In the genomic region with DNA sequence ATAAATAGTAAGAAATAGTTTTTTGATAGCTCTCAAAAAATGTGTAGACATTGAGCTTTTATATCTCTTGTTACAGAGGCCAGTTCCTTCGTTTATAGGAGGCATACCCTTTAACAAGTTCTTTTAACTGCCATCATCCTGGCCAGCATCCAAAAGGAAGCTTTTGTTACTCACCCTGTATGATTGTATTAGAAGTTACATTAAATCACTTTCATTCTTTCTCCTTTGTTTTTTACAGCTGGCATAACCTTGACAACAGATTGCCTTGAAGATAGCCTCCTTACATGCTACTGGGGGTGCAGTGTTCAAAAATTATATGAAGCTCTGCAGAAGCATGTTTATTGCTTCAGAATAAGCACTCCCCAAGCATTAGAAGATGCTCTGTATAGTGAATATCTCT, we compare ENCODE assay signal across 15 cellular contexts. TPM values are rescaled to one million over a fixed set of nuclear protein-coding genes. Genes with fewer than 3 reads are reported as not detected.
DNase-seq lines count a peak whose midpoint lies in the region; ATAC-seq and TF ChIP-seq lines count a peak whose summit lies in the region.
"Had no signal": no experiment of that assay in that cellular context is flagged by ENCODE, and none has a peak within 500 bp of the region (broad histone marks: within the 10 kb centered on the region; RNA-seq: fewer than 3 reads in every experiment).

No MANE protein-coding gene starts in this region.

- peaks cover 0 to 60% (median under 1%) of the 10 kb centered on the region in 3 donors for H3K36me3 Mint-ChIP-seq in naive thymus-derived CD8-positive, alpha-beta T cell

- ATAC-seq in naive thymus-derived CD8-positive, alpha-beta T cell, result no peak
- ATAC-seq: upper lobe of right lung had no signal

- TF ChIP-seq CTCF in VCaP (conservative IDR thresholded peaks at IDR 0.05), result no peak
- no peak for TF ChIP-seq CTCF in foreskin fibroblast (IDR thresholded peaks at IDR 0.05; ENCODE audit: low read depth, low read length)

- H3K4me1 ChIP-seq in HAP-1, result peaks cover 8% of the 10 kb centered on the region; the same call in 1 of the 2 replicates
- H3K4me1 ChIP-seq: upper lobe of right lung had no signal

- no peaks in the 10 kb centered on the region for H3K27me3 ChIP-seq in HAP-1 (ENCODE audit: low read depth)
- H3K27me3 ChIP-seq: upper lobe of right lung had no signal

- H3K9me3 ChIP-seq in HAP-1, result no peaks in the 10 kb centered on the region
- H3K9me3 ChIP-seq: upper lobe of right lung had no signal

- H3K4me3 Mint-ChIP-seq in naive thymus-derived CD8-positive, alpha-beta T cell, result no peak overlapping the region
- H3K4me3 Mint-ChIP-seq: activated naive CD8-positive, alpha-beta T cell had no signal

- POLR2A ChIA-PET in naive thymus-derived CD8-positive, alpha-beta T cell (lab: Charles Lee), result no interaction called here

- H3K36me3 ChIP-seq in HAP-1 (replicated peaks), result no peaks in the 10 kb centered on the region; the same call in 1 of the 2 replicates

- DNase-seq in A172 (ENCODE audit: low spot score) (peak; percentile 18), HAP-1 (ENCODE audit: low spot score in 2 of 2) (peak; percentile 56 to 66), foreskin fibroblast (peak; percentile 52 to 76), NCI-H146 (lab: John Stamatoyannopoulos, UW) (no peak), NCI-H187 (lab: John Stamatoyannopoulos, UW) (no peak), NCI-H446 (lab: John Stamatoyannopoulos, UW) (no peak)
- DNase-seq in naive thymus-derived CD8-positive, alpha-beta T cell, result no peak
- DNase-seq: foreskin melanocyte; NCI-H774; SIG-M5; stimulated activated CD4-positive, alpha-beta T cell treated with anti-CD3 and anti-CD28 coated beads, Interleukin-1b, Interleukin-23, amount 100 ng/mL, for 48 hours; upper lobe of right lung had no signal

- H3K27me3 Mint-ChIP-seq in naive thymus-derived CD8-positive, alpha-beta T cell, result no peaks in the 10 kb centered on the region
- H3K27me3 Mint-ChIP-seq: activated naive CD8-positive, alpha-beta T cell; progenitor cell of endocrine pancreas had no signal

- H3K27ac Mint-ChIP-seq in naive thymus-derived CD8-positive, alpha-beta T cell, result no peak overlapping the region
- H3K27ac Mint-ChIP-seq: activated naive CD8-positive, alpha-beta T cell; progenitor cell of endocrine pancreas had no signal

- peak overlapping the region; percentile 83 for H3K27ac ChIP-seq in VCaP
- H3K27ac ChIP-seq: upper lobe of right lung had no signal

- peaks cover 0 to 4% (median 0%) of the 10 kb centered on the region in 4 donors for H3K4me1 Mint-ChIP-seq in naive thymus-derived CD8-positive, alpha-beta T cell

- H3K9me3 Mint-ChIP-seq in naive thymus-derived CD8-positive, alpha-beta T cell, result no peaks in the 10 kb centered on the region

- in situ Hi-C loops in HAP-1 (cut with MboI; ENCODE audit: low sequenced_read_pairs), result no loop called here

- H3K4me3 ChIP-seq in HAP-1 (no peak overlapping the region), foreskin fibroblast (ENCODE audit: low read depth in 1 of 2, low read length in 2 of 2) (no peak overlapping the region)
- H3K4me3 ChIP-seq: upper lobe of right lung had no signal

RNA-seq across cellular contexts. Expression of a gene that starts 20.1 kb away (rescaled TPM):
- 10.9 and 12.9 TPM in 2 replicates for total RNA-seq in A172 (2014; rRNA removed; shearing (Covaris generic))
- total RNA-seq in naive thymus-derived CD8-positive, alpha-beta T cell, result 10 to 100 TPM; 24.3 to 26.2 TPM
- 10 to 100 TPM; 19.4 to 29.2 (median 24.0) TPM for polyA plus RNA-seq in naive thymus-derived CD8-positive, alpha-beta T cell

RNA-seq across cellular contexts. Expression of a gene that starts 37.1 kb away (rescaled TPM):
- total RNA-seq in A172 (2014; rRNA removed; shearing (Covaris generic)), result 2.3 and 9.5 TPM in 2 replicates
- under 1 TPM; 0.85 to 0.99 TPM for total RNA-seq in naive thymus-derived CD8-positive, alpha-beta T cell
- polyA plus RNA-seq in naive thymus-derived CD8-positive, alpha-beta T cell, result not detected

RNA-seq across cellular contexts. Expression of a gene that starts 41.0 kb away (rescaled TPM):
- 63.2 and 96.4 TPM in 2 replicates for total RNA-seq in A172 (2014; rRNA removed; shearing (Covaris generic))
- total RNA-seq in naive thymus-derived CD8-positive, alpha-beta T cell, result 10 to 100 TPM; 34.4 to 38.3 TPM
- 10 to 100 TPM in 2 of 3 donors, 1 to 10 TPM in 1; 9.2 to 13.9 (median 11.0) TPM for polyA plus RNA-seq in naive thymus-derived CD8-positive, alpha-beta T cell

Comparison
In these comparisons a context has a peak if more than half of its experiments do, and no peak if none do; other contexts are left out.
1. DNase-seq: peak in A172 (single experiment), HAP-1 (2 of 2) and foreskin fibroblast (2 of 2); none in NCI-H146 (single experiment), NCI-H187 (0 of 2), naive thymus-derived CD8-positive, alpha-beta T cell (0 of 10) and NCI-H446 (0 of 2).